1 cellular context compared by ENCODE assay signal in genomic region chr4:112978691-112979472, GRCh38.
TF ChIP-seq lines count a peak whose summit lies in the region.

No MANE protein-coding gene starts in this region.

TF ChIP-seq in SK-N-SH, 30 proteins besides CTCF, POLR2A, EP300 and RAD21:
- TF ChIP-seq RCOR1 (IDR thresholded peaks at IDR 0.05; ENCODE audit: low read length) = no peak
- TF ChIP-seq RXRA (IDR thresholded peaks at IDR 0.05; ENCODE audit: borderline replicate concordance, low read depth) = no peak
- TF ChIP-seq NFIC (IDR thresholded peaks at IDR 0.05; ENCODE audit: borderline replicate concordance) = no peak
- TF ChIP-seq JUND (IDR thresholded peaks at IDR 0.05) = no peak
- TF ChIP-seq NRF1 (IDR thresholded peaks at IDR 0.05; ENCODE audit: low read depth, low read length) = no peak
- TF ChIP-seq ZBTB33 (IDR thresholded peaks at IDR 0.05; ENCODE audit: borderline replicate concordance, low read depth) = no peak
- no peak for TF ChIP-seq FOXM1 (IDR thresholded peaks at IDR 0.05; ENCODE audit: low read depth)
- TF ChIP-seq SMC3 (IDR thresholded peaks at IDR 0.05; ENCODE audit: low read depth, low read length) = no peak
- TF ChIP-seq MEF2A (IDR thresholded peaks at IDR 0.05; ENCODE audit: borderline replicate concordance, low read depth) = no peak
- TF ChIP-seq RFX5 (IDR thresholded peaks at IDR 0.05; ENCODE audit: low read length) = no peak
- TF ChIP-seq USF2 (IDR thresholded peaks at IDR 0.05; ENCODE audit: borderline replicate concordance, low read depth, low read length) = no peak
- no peak for TF ChIP-seq MXI1 (IDR thresholded peaks at IDR 0.05; ENCODE audit: low read depth, low read length)
- no peak for TF ChIP-seq EZH2phosphoT487 (IDR thresholded peaks at IDR 0.05; ENCODE audit: borderline replicate concordance, low read depth)
- no peak for TF ChIP-seq FOSL2 (IDR thresholded peaks at IDR 0.05; ENCODE audit: borderline replicate concordance, low read depth)
- TF ChIP-seq TCF12 (IDR thresholded peaks at IDR 0.05) = no peak
- no peak for TF ChIP-seq PBX3 (IDR thresholded peaks at IDR 0.05)
TF ChIP-seq in SK-N-SH: peak in this region for 0.
